12 cellular contexts compared by ENCODE assay signal in genomic region chr19:47711652-47712239, GRCh38. TPM values are rescaled to one million over a fixed set of nuclear protein-coding genes. Genes with fewer than 3 reads are reported as not detected.
"Had no signal": no experiment of that assay in that cellular context is flagged by ENCODE, and none has a peak within 500 bp of the region (broad histone marks: within the 10 kb centered on the region; RNA-seq: fewer than 3 reads in every experiment).

No MANE protein-coding gene starts in this region.

- H3K9me3 ChIP-seq: thoracic aorta had no signal

- H3K27ac ChIP-seq: coronary artery, foreskin keratinocyte, thoracic aorta had no signal

- H3K9me3 Mint-ChIP-seq: activated naive CD4-positive, alpha-beta T cell treated with anti-CD3 and anti-CD28 coated beads, Interleukin-2, amount 50 U/mL, for 72 hours had no signal

- ATAC-seq: activated CD8-positive, alpha-beta memory T cell treated with anti-CD3 and anti-CD28 coated beads, Interleukin-2, amount 10 ng/mL, durations not matched to agents 7 days and 5 days; activated naive CD4-positive, alpha-beta T cell treated with anti-CD3 and anti-CD28 coated beads, Interleukin-2, amount 50 U/mL, for 72 hours; foreskin keratinocyte had no signal

- H3K27me3 ChIP-seq: foreskin keratinocyte had no signal

- H3K36me3 Mint-ChIP-seq: activated CD8-positive, alpha-beta memory T cell treated with anti-CD3 and anti-CD28 coated beads, Interleukin-2, amount 10 ng/mL, durations not matched to agents 7 days and 5 days had no signal

- H3K4me3 Mint-ChIP-seq: activated B cell treated with CpG ODN at 0.5 μM for 24 hours; activated CD8-positive, alpha-beta memory T cell treated with anti-CD3 and anti-CD28 coated beads, Interleukin-2, amount 10 ng/mL, durations not matched to agents 7 days and 5 days had no signal

- H3K27ac Mint-ChIP-seq: activated B cell treated with CpG ODN at 0.5 μM for 24 hours; activated CD8-positive, alpha-beta memory T cell treated with anti-CD3 and anti-CD28 coated beads, Interleukin-2, amount 10 ng/mL, durations not matched to agents 7 days and 5 days; activated naive CD4-positive, alpha-beta T cell treated with anti-CD3 and anti-CD28 coated beads, Interleukin-2, amount 50 U/mL, for 72 hours had no signal

- DNase-seq: activated B cell treated with CpG ODN at 0.5 μM for 24 hours; activated CD8-positive, alpha-beta memory T cell treated with anti-CD3 and anti-CD28 coated beads, Interleukin-2, amount 10 ng/mL, durations not matched to agents 7 days and 5 days; activated effector memory CD4-positive, alpha-beta T cell treated with Interleukin-2 at 50 U/mL for 16 hours; activated T-cell treated with anti-CD3 and anti-CD28 coated beads, Interleukin-2, amount 50 U/mL, for 1 hour; central memory CD4-positive, alpha-beta T cell; foreskin keratinocyte; kidney glomerular epithelial cell; stimulated activated CD4-positive, alpha-beta T cell treated with anti-CD3 and anti-CD28 coated beads, Interleukin-2, amount 100 ng/mL, for 24 hours; T-helper 2 cell had no signal

- H3K4me3 ChIP-seq: coronary artery, thoracic aorta had no signal

RNA-seq across cellular contexts. Expression of gene EHD2, which starts 1.5 kb away (rescaled TPM):
- total RNA-seq: activated B cell treated with CpG ODN at 0.5 μM for 24 hours had no signal
